ENCODE assay signal across 14 cellular contexts in the genomic region with DNA sequence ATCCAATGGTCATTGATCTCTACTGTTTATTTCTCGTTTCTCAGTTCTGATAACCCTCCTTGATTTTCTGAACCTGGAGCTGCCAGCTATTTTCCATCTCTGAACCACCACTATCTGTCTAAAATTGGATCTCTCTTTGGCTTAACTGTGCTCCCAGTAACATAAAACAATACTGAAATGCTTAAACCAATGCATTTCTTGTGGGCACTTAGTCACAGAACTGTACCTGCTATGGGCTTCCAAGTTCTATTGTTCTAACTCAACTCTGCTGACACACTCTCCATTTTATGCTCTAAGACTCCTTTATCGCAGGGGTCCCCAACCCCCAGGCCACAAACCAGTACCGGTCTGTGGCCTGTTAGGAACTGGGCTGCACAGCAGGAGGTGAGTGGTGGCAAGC.
A peak's percentile ranks its signal among the peaks of the same experiment; 100 is the strongest.
DNase-seq lines count a peak whose midpoint lies in the region; ATAC-seq and TF ChIP-seq lines count a peak whose summit lies in the region.
"Had no signal": no experiment of that assay in that cellular context is flagged by ENCODE, and none has a peak within 500 bp of the region (broad histone marks: within the 10 kb centered on the region; RNA-seq: fewer than 3 reads in every experiment).

No MANE protein-coding gene starts in this region.

- H3K9me3 Mint-ChIP-seq in stimulated activated naive B cell treated with anti-CD40 and anti-IgM and Interleukin-4, amounts not matched to agents 10 μg/mL and 1 μg/mL and 100 μg/mL, for 72 hours: no peaks in the 10 kb centered on the region
- H3K9me3 Mint-ChIP-seq: activated CD4-positive, alpha-beta memory T cell treated with anti-CD3 and anti-CD28 coated beads for 36 hours; activated naive CD4-positive, alpha-beta T cell treated with anti-CD3 and anti-CD28 coated beads, Interleukin-2, amount 50 U/mL, for 72 hours; natural killer cell; T-cell had no signal

- H3K9ac ChIP-seq in GM23248: peak overlapping the region; percentile 89

- H3K4me3 ChIP-seq in GM23248 (0 out of 2 replicates have a peak overlapping the region, but pooled peaks have one; percentile 25), fibroblast of the aortic adventitia (ENCODE audit: low read depth, low read length) (no peak overlapping the region)

- H3K27ac ChIP-seq in GM23248 (peak overlapping the region; percentile 97), adipose tissue (ENCODE audit: low read depth, low read length) (peak overlapping the region; percentile 70)

- 0 out of 2 replicates have a peak, but pooled peaks cover 1% of the 10 kb centered on the region for H3K79me2 ChIP-seq in GM23248 (ENCODE audit: insufficient read depth)

- no peaks in the 10 kb centered on the region for H4K20me1 ChIP-seq in GM23248 (ENCODE audit: insufficient read depth)

- H3K4me3 Mint-ChIP-seq in stimulated activated naive B cell treated with anti-CD40 and anti-IgM and Interleukin-4, amounts not matched to agents 10 μg/mL and 1 μg/mL and 100 μg/mL, for 72 hours: no peak overlapping the region
- H3K4me3 Mint-ChIP-seq: activated CD4-positive, alpha-beta memory T cell treated with anti-CD3 and anti-CD28 coated beads for 36 hours; B cell; natural killer cell; T-cell had no signal

- peaks cover 50% of the 10 kb centered on the region for H3F3A ChIP-seq in GM23248 (ENCODE audit: insufficient read depth)

- H3K27me3 Mint-ChIP-seq in stimulated activated naive B cell treated with anti-CD40 and anti-IgM and Interleukin-4, amounts not matched to agents 10 μg/mL and 1 μg/mL and 100 μg/mL, for 72 hours: no peaks in the 10 kb centered on the region
- H3K27me3 Mint-ChIP-seq: B cell had no signal

- in situ Hi-C loops in GM23248 (cut with MboI): no loop called here

- peak overlapping the region; percentile 79 for H3K4me2 ChIP-seq in GM23248 (ENCODE audit: unreplicated experiment)

- peak; percentile 47 for DNase-seq in GM23248
- peak; percentile 52 for DNase-seq in fibroblast of the aortic adventitia (ENCODE audit: low read depth)
- peak; percentile 78 for DNase-seq in renal cortical epithelial cell (ENCODE audit: low read depth)
- DNase-seq in stimulated activated naive B cell treated with anti-CD40 and anti-IgM and Interleukin-4, amounts not matched to agents 10 μg/mL and 1 μg/mL and 100 μg/mL, for 72 hours: no peak
- no peak for DNase-seq in HK-2 (ENCODE audit: unreplicated experiment)
- DNase-seq: activated CD4-positive, alpha-beta memory T cell treated with anti-CD3 and anti-CD28 coated beads for 36 hours; natural killer cell; stimulated activated CD4-positive, alpha-beta T cell treated with anti-CD3 and anti-CD28 coated beads, Interleukin-12 subunit alpha, Interleukin-12 subunit beta, amount 100 ng/mL, for 4 hours; T-cell had no signal

- ATAC-seq in stimulated activated naive B cell treated with anti-CD40 and anti-IgM and Interleukin-4, amounts not matched to agents 10 μg/mL and 1 μg/mL and 100 μg/mL, for 72 hours (replicated peaks): no peak
- ATAC-seq in HG02571 (IDR thresholded peaks at IDR 0.05; ENCODE audit: unreplicated experiment): no peak
- ATAC-seq in HG03039 (IDR thresholded peaks at IDR 0.05; ENCODE audit: unreplicated experiment): no peak
- ATAC-seq: natural killer cell, T-cell had no signal

- no peaks in the 10 kb centered on the region for H3K27me3 ChIP-seq in GM23248 (replicated peaks; ENCODE audit: insufficient read depth)

- H3K4me1 Mint-ChIP-seq in stimulated activated naive B cell treated with anti-CD40 and anti-IgM and Interleukin-4, amounts not matched to agents 10 μg/mL and 1 μg/mL and 100 μg/mL, for 72 hours: peaks cover 6 to 7% of the 10 kb centered on the region in 2 donors
- H3K4me1 Mint-ChIP-seq: natural killer cell, T-cell had no signal

- H3K27ac Mint-ChIP-seq in stimulated activated naive B cell treated with anti-CD40 and anti-IgM and Interleukin-4, amounts not matched to agents 10 μg/mL and 1 μg/mL and 100 μg/mL, for 72 hours: no peak overlapping the region
- H3K27ac Mint-ChIP-seq: activated CD4-positive, alpha-beta memory T cell treated with anti-CD3 and anti-CD28 coated beads for 36 hours; activated naive CD4-positive, alpha-beta T cell treated with anti-CD3 and anti-CD28 coated beads, Interleukin-2, amount 50 U/mL, for 72 hours; B cell; natural killer cell; T-cell had no signal

- no peaks in the 10 kb centered on the region for H3K36me3 ChIP-seq in GM23248 (ENCODE audit: low read depth)

- no peaks in the 10 kb centered on the region for H3K9me2 ChIP-seq in GM23248 (ENCODE audit: insufficient read depth)

- 0 out of 2 replicates have a peak overlapping the region, but pooled peaks have one; percentile 16 for H2AFZ ChIP-seq in GM23248

- peaks cover under 1 to 11% of the 10 kb centered on the region in 2 donors for H3K36me3 Mint-ChIP-seq in stimulated activated naive B cell treated with anti-CD40 and anti-IgM and Interleukin-4, amounts not matched to agents 10 μg/mL and 1 μg/mL and 100 μg/mL, for 72 hours
- H3K36me3 Mint-ChIP-seq: activated CD4-positive, alpha-beta memory T cell treated with anti-CD3 and anti-CD28 coated beads for 36 hours; activated naive CD4-positive, alpha-beta T cell treated with anti-CD3 and anti-CD28 coated beads, Interleukin-2, amount 50 U/mL, for 72 hours; natural killer cell; T-cell had no signal

- TF ChIP-seq CTCF in fibroblast of the aortic adventitia (IDR thresholded peaks at IDR 0.05; ENCODE audit: insufficient read depth, low read length): no peak

- peaks cover 52% of the 10 kb centered on the region for H3K4me1 ChIP-seq in GM23248 (ENCODE audit: insufficient read depth)

- no peaks in the 10 kb centered on the region for H3K9me3 ChIP-seq in GM23248 (ENCODE audit: low read depth)

- 61 to 64% methylated on average over 3 of the region's 3 CpGs for WGBS in GM23248 (ENCODE audit: low coverage in 1 of 2, low lambda C conversion rate in 2 of 2, missing lambda C conversion rate in 2 of 2), 2 experiments
- 83 to 90% (median 87%) methylated on average over 3 of the region's 3 CpGs for WGBS in adipose tissue, 3 donors

Comparison
In these comparisons a context has a peak if more than half of its experiments do, and no peak if none do; other contexts are left out.
1. DNase-seq: peak in GM23248 (single experiment), fibroblast of the aortic adventitia (single experiment) and renal cortical epithelial cell (single experiment); none in stimulated activated naive B cell treated with anti-CD40 and anti-IgM and Interleukin-4, amounts not matched to agents 10 μg/mL and 1 μg/mL and 100 μg/mL, for 72 hours (single experiment) and HK-2 (single experiment).